In genomic region chr19:2627319-2627829, GRCh38 we compare ENCODE assay signal across 8 cellular contexts.
DNase-seq lines count a peak whose midpoint lies in the region; ATAC-seq and TF ChIP-seq lines count a peak whose summit lies in the region.

No MANE protein-coding gene starts in this region.

- peaks cover 0 to 7% (median 0%) of the 10 kb centered on the region in 3 donors for H3K9me3 ChIP-seq in gastrocnemius medialis

- peaks cover 12% of the 10 kb centered on the region for H3K36me3 Mint-ChIP-seq in activated naive CD8-positive, alpha-beta T cell treated with anti-CD3 and anti-CD28 coated beads, Interleukin-2, amount 10 ng/mL, durations not matched to agents 7 days and 5 days

- H3K27me3 Mint-ChIP-seq in activated naive CD8-positive, alpha-beta T cell treated with anti-CD3 and anti-CD28 coated beads, Interleukin-2, amount 10 ng/mL, durations not matched to agents 7 days and 5 days = no peaks in the 10 kb centered on the region

- TF ChIP-seq POLR2A in gastrocnemius medialis (IDR thresholded peaks at IDR 0.05) = peak; percentile 83 to 92

- no peaks in the 10 kb centered on the region for H3K27me3 ChIP-seq in gastrocnemius medialis

- H3K27ac ChIP-seq in gastrocnemius medialis = peak overlapping the region; percentile 81 to 94 (median 88)

- no peak overlapping the region for H3K4me3 ChIP-seq in gastrocnemius medialis

- TF ChIP-seq CTCF in GM10248 (IDR thresholded peaks at IDR 0.05; ENCODE audit: control extremely low read depth, extremely low read depth, low read depth, missing control alignments) (no peak), gastrocnemius medialis (IDR thresholded peaks at IDR 0.05 in 4 of 5, conservative IDR thresholded peaks at IDR 0.05 in 1 of 5) (peak in 1 of 5 experiments; percentile 53)

- peaks cover 19 to 24% of the 10 kb centered on the region in 2 donors for H3K4me1 ChIP-seq in gastrocnemius medialis

- peaks cover 18% of the 10 kb centered on the region for H3K4me1 Mint-ChIP-seq in activated naive CD8-positive, alpha-beta T cell treated with anti-CD3 and anti-CD28 coated beads, Interleukin-2, amount 10 ng/mL, durations not matched to agents 7 days and 5 days

- peak overlapping the region; percentile 5 for H3K4me3 Mint-ChIP-seq in activated naive CD8-positive, alpha-beta T cell treated with anti-CD3 and anti-CD28 coated beads, Interleukin-2, amount 10 ng/mL, durations not matched to agents 7 days and 5 days

- no peaks in the 10 kb centered on the region for H3K36me3 ChIP-seq in gastrocnemius medialis

- intact Hi-C loops in left ventricle myocardium superior (cut with micrococcal nuclease) = no loop called here
- intact Hi-C loops in gastrocnemius medialis (cut with DNase I; ENCODE audit: low total_unique reads) = loop anchor here (1.0 to 5.0 kb wide), 3 partner anchors 48 to 565 kb away; no protein-coding TSS in a partner anchor

- DNase-seq in GM10248 (ENCODE audit: extremely low spot score) (peak; percentile 39), M059J (ENCODE audit: low read depth) (peak; percentile 99), left ventricle myocardium superior (peak; percentile 88), gastrocnemius medialis (peak; percentile 89 to 93), NCI-H1694 treated with DMSO at 0.1 percent for 48 hours (lab: John Stamatoyannopoulos, UW) (no peak)
- DNase-seq in activated naive CD8-positive, alpha-beta T cell treated with anti-CD3 and anti-CD28 coated beads, Interleukin-2, amount 10 ng/mL, durations not matched to agents 7 days and 5 days = no peak

- ATAC-seq in activated naive CD8-positive, alpha-beta T cell treated with anti-CD3 and anti-CD28 coated beads, Interleukin-2, amount 10 ng/mL, durations not matched to agents 7 days and 5 days (ENCODE audit: low read depth) = no peak
- ATAC-seq in left ventricle myocardium superior (peak; percentile 80), gastrocnemius medialis (peak; percentile 93 to 96), HG02588 (IDR thresholded peaks at IDR 0.05; ENCODE audit: unreplicated experiment) (no peak), HG02623 (IDR thresholded peaks at IDR 0.05; ENCODE audit: unreplicated experiment) (no peak)

- peak overlapping the region; percentile 21 for H3K27ac Mint-ChIP-seq in activated naive CD8-positive, alpha-beta T cell treated with anti-CD3 and anti-CD28 coated beads, Interleukin-2, amount 10 ng/mL, durations not matched to agents 7 days and 5 days

- H3K9me3 Mint-ChIP-seq in activated naive CD8-positive, alpha-beta T cell treated with anti-CD3 and anti-CD28 coated beads, Interleukin-2, amount 10 ng/mL, durations not matched to agents 7 days and 5 days = peaks cover 13% of the 10 kb centered on the region

- CTCF ChIA-PET in GM10248 (lab: Yijun Ruan, JAX) = interaction anchor here (1.2 to 13.4 kb wide), 7 partner anchors 9 to 160 kb away, joined by 3 to 109 read pairs (median 8); partner anchors contain the start of gene GADD45B

- POLR2A ChIA-PET in GM10248 (lab: Yijun Ruan, JAX) = interaction anchor here (0.5 to 5.8 kb wide), 2 partner anchors 20 to 150 kb away, joined by 4 to 60 read pairs; partner anchors contain the start of gene GADD45B
- POLR2A ChIA-PET in activated naive CD8-positive, alpha-beta T cell treated with anti-CD3 and anti-CD28 coated beads, Interleukin-2, amount 10 ng/mL, durations not matched to agents 7 days and 5 days (lab: Charles Lee) = interaction anchor here (2.1 to 5.9 kb wide), 2 partner anchors 7 to 151 kb away, joined by 10 to 32 read pairs; partner anchors contain the start of gene GADD45B

- in situ Hi-C loops in gastrocnemius medialis (cut with MboI; ENCODE audit: low sequenced_read_pairs in 4 of 4) = no loop called here

Comparison
In these comparisons a context has a peak if more than half of its experiments do, and no peak if none do; other contexts are left out.
1. DNase-seq: peak in GM10248 (single experiment), M059J (single experiment), left ventricle myocardium superior (single experiment) and gastrocnemius medialis (2 of 2); none in activated naive CD8-positive, alpha-beta T cell treated with anti-CD3 and anti-CD28 coated beads, Interleukin-2, amount 10 ng/mL, durations not matched to agents 7 days and 5 days (single experiment) and NCI-H1694 treated with DMSO at 0.1 percent for 48 hours (single experiment).
2. ATAC-seq: peak in left ventricle myocardium superior (single experiment) and gastrocnemius medialis (2 of 2); none in activated naive CD8-positive, alpha-beta T cell treated with anti-CD3 and anti-CD28 coated beads, Interleukin-2, amount 10 ng/mL, durations not matched to agents 7 days and 5 days (single experiment), HG02588 (single experiment) and HG02623 (single experiment).